In genomic region chrX:23782863-23783568, GRCh38 we compare ENCODE assay signal across 8 cellular contexts. TPM values are rescaled to one million over a fixed set of nuclear protein-coding genes. Genes with fewer than 3 reads are reported as not detected.
DNase-seq lines count a peak whose midpoint lies in the region; ATAC-seq and TF ChIP-seq lines count a peak whose summit lies in the region.

SAT1 (plus strand) TSS chrX:23783173; CDS start chrX:23783352, 179 bp downstream.

- peaks cover 25% of the 10 kb centered on the region for H3K4me1 Mint-ChIP-seq in activated CD4-positive, alpha-beta T cell treated with anti-CD3 and anti-CD28 coated beads, Interleukin-2, amount 10 ng/mL, durations not matched to agents 24 days and 14 days

- H3K4me3 ChIP-seq in coronary artery: peak within 1 kb of the TSS; percentile 73

- DNase-seq in NCI-H526 treated with DMSO at 0.1 percent for 48 hours (lab: John Stamatoyannopoulos, UW) (peak; percentile 91), coronary artery (ENCODE audit: low spot score) (peak; percentile 95), left colon (peak; percentile 96 to 97)
- peak; percentile 98 for DNase-seq in activated CD4-positive, alpha-beta T cell treated with anti-CD3 and anti-CD28 coated beads, Interleukin-2, amount 10 ng/mL, durations not matched to agents 24 days and 14 days
- peak; percentile 91 to 92 for DNase-seq in stimulated activated CD4-positive, alpha-beta T cell treated with anti-CD3 and anti-CD28 coated beads, Interleukin-2, amount 100 ng/mL, for 24 hours

- peak; percentile 85 for ATAC-seq in GM19328 (IDR thresholded peaks at IDR 0.05; ENCODE audit: unreplicated experiment)
- peak; percentile 73 for ATAC-seq in HG03520 (IDR thresholded peaks at IDR 0.05; ENCODE audit: unreplicated experiment)
- ATAC-seq in left colon: peak; percentile 87

- peak within 1 kb of the TSS; percentile 95 for H3K4me3 Mint-ChIP-seq in activated CD4-positive, alpha-beta T cell treated with anti-CD3 and anti-CD28 coated beads, Interleukin-2, amount 10 ng/mL, durations not matched to agents 24 days and 14 days

- H3K27ac ChIP-seq in C4-2B: peak within 1 kb of the TSS; percentile 82
- peak within 1 kb of the TSS; percentile 70 to 93 for H3K27ac ChIP-seq in coronary artery

- TF ChIP-seq CTCF in C4-2B (conservative IDR thresholded peaks at IDR 0.05): peak; percentile 86
- peak; percentile 46 for TF ChIP-seq CTCF in coronary artery (IDR thresholded peaks at IDR 0.05)

- H3K36me3 Mint-ChIP-seq in activated CD4-positive, alpha-beta T cell treated with anti-CD3 and anti-CD28 coated beads, Interleukin-2, amount 10 ng/mL, durations not matched to agents 24 days and 14 days (ENCODE audit: low read depth): peaks cover 26% of the 10 kb centered on the region

- no peaks in the 10 kb centered on the region for H3K27me3 Mint-ChIP-seq in activated CD4-positive, alpha-beta T cell treated with anti-CD3 and anti-CD28 coated beads, Interleukin-2, amount 10 ng/mL, durations not matched to agents 24 days and 14 days

- intact Hi-C loops in activated CD4-positive, alpha-beta T cell treated with anti-CD3 and anti-CD28 coated beads, Interleukin-2, amount 10 ng/mL, durations not matched to agents 24 days and 14 days (cut with micrococcal nuclease): loop anchor here (1.0 to 5.0 kb wide), 5 partner anchors 119 to 369 kb away; partner anchors contain the start of genes APOO and EIF2S3
- intact Hi-C loops in left colon (cut with DNase I, micrococcal nuclease): loop anchor here in 1 of 2 donors (5.0 kb wide), 1 partner anchor 119 kb away; no protein-coding TSS in a partner anchor

- no peaks in the 10 kb centered on the region for H3K9me3 Mint-ChIP-seq in activated CD4-positive, alpha-beta T cell treated with anti-CD3 and anti-CD28 coated beads, Interleukin-2, amount 10 ng/mL, durations not matched to agents 24 days and 14 days

- peak within 1 kb of the TSS; percentile 95 for H3K27ac Mint-ChIP-seq in activated CD4-positive, alpha-beta T cell treated with anti-CD3 and anti-CD28 coated beads, Interleukin-2, amount 10 ng/mL, durations not matched to agents 24 days and 14 days

RNA-seq across cellular contexts. Expression of gene SAT1, which starts in this region (rescaled TPM):
- 58.3 and 59.9 TPM in 2 replicates for total RNA-seq in activated CD4-positive, alpha-beta T cell treated with anti-CD3 and anti-CD28 coated beads, Interleukin-2, amount 10 ng/mL, durations not matched to agents 24 days and 14 days
- total RNA-seq in left colon: 100 to 1,000 TPM; 499 to 508 TPM

Comparison
In these comparisons a context has a peak if more than half of its experiments do, and no peak if none do; other contexts are left out.
1. Peak in every context shown above with its lines: DNase-seq, ATAC-seq, H3K4me3 ChIP-seq and H3K27ac ChIP-seq.